In genomic region chr20:54044156-54044555, GRCh38 we compare ENCODE assay signal across 12 cellular contexts. TPM values are rescaled to one million over a fixed set of nuclear protein-coding genes. Genes with fewer than 3 reads are reported as not detected.
DNase-seq lines count a peak whose midpoint lies in the region; ATAC-seq and TF ChIP-seq lines count a peak whose summit lies in the region.
"Had no signal": no experiment of that assay in that cellular context is flagged by ENCODE, and none has a peak within 500 bp of the region (broad histone marks: within the 10 kb centered on the region; RNA-seq: fewer than 3 reads in every experiment).

No MANE protein-coding gene starts in this region.

- H3K27me3 ChIP-seq in Panc1 (ENCODE audit: control insufficient read depth, insufficient read depth, low read length): no peaks in the 10 kb centered on the region
- peaks cover 49% of the 10 kb centered on the region for H3K27me3 ChIP-seq in WERI-Rb-1 (ENCODE audit: insufficient read depth, low read depth, severe bottlenecking)

- peaks cover 7% of the 10 kb centered on the region; the same call in 1 of the 2 replicates for H3K27me3 Mint-ChIP-seq in HFFc6 (ENCODE audit: insufficient read depth)
- H3K27me3 Mint-ChIP-seq: IgD-negative memory B cell had no signal

- CTCF ChIA-PET in Panc1 (lab: Charles Lee): no interaction called here

- H3K27ac ChIP-seq in Panc1 (ENCODE audit: low read length): no peak overlapping the region
- no peak overlapping the region for H3K27ac ChIP-seq in WERI-Rb-1
- H3K27ac ChIP-seq: VCaP had no signal

- H3K36me3 ChIP-seq in Panc1 (ENCODE audit: control insufficient read depth, insufficient read depth, low read length): no peaks in the 10 kb centered on the region
- no peaks in the 10 kb centered on the region for H3K36me3 ChIP-seq in WERI-Rb-1

- DNase-seq in GM10266 (ENCODE audit: extremely low spot score): peak; percentile 16
- peak; percentile 74 for DNase-seq in HFFc6
- DNase-seq in Panc1 (ENCODE audit: low read depth, low spot score): no peak
- peak; percentile 70 for DNase-seq in iris pigment epithelial cell (ENCODE audit: low read depth)
- no peak for DNase-seq in WERI-Rb-1
- DNase-seq in HK-2 (ENCODE audit: unreplicated experiment): no peak
- DNase-seq: occipital lobe, substantia nigra had no signal

- no TSS peak for BruUV-seq in Panc1 (replicated peaks; lab: Mats Ljungman, UMichigan)

- H3K9me3 Mint-ChIP-seq in HFFc6: no peaks in the 10 kb centered on the region

- POLR2A ChIA-PET in Panc1 (lab: Charles Lee): no interaction called here

- TF ChIP-seq CTCF in GM10266 (IDR thresholded peaks at IDR 0.05; ENCODE audit: control insufficient read depth, insufficient read depth, low read depth, missing control alignments) (no peak), HFFc6 (IDR thresholded peaks at IDR 0.05) (no peak), Panc1 (IDR thresholded peaks at IDR 0.05) (no peak), WERI-Rb-1 (IDR thresholded peaks at IDR 0.05; ENCODE audit: low read depth, low read length) (no peak)

- in situ Hi-C loops in Panc1 (cut with HindIII; ENCODE audit: low pct_unique_long_range_greater_than_20kb, low sequenced_read_pairs): no loop called here

- H3K4me3 Mint-ChIP-seq in HFFc6: no peak overlapping the region
- H3K4me3 Mint-ChIP-seq: IgD-negative memory B cell had no signal

- ATAC-seq in Panc1: 0 out of 2 replicates have a peak, but pooled peaks have one; percentile 42
- no peak for ATAC-seq in HG03571 (IDR thresholded peaks at IDR 0.05; ENCODE audit: unreplicated experiment)
- ATAC-seq in SK-N-SH treated with all-trans-retinoic acid at 6 μM for 48 hours: no peak

- H3K4me1 Mint-ChIP-seq in HFFc6 (ENCODE audit: low read depth): peaks cover 16% of the 10 kb centered on the region

- no peak overlapping the region for H3K27ac Mint-ChIP-seq in HFFc6
- H3K27ac Mint-ChIP-seq: IgD-negative memory B cell had no signal

- no peaks in the 10 kb centered on the region for H3K4me1 ChIP-seq in Panc1 (ENCODE audit: control insufficient read depth, insufficient read depth, low read length)

- H3K9me3 ChIP-seq in Panc1 (ENCODE audit: control insufficient read depth, insufficient read depth, low read depth, low read length) (no peaks in the 10 kb centered on the region), WERI-Rb-1 (ENCODE audit: severe bottlenecking) (no peaks in the 10 kb centered on the region)

- no peak overlapping the region for H3K4me3 ChIP-seq in Panc1 (ENCODE audit: low read depth in 2 of 2, low read length in 2 of 2)
- no peak overlapping the region for H3K4me3 ChIP-seq in WERI-Rb-1 (ENCODE audit: low read depth, low read length)

- intact Hi-C loops in Panc1 (cut with micrococcal nuclease; ENCODE audit: unreplicated experiment): no loop called here

- no peaks in the 10 kb centered on the region for H3K36me3 Mint-ChIP-seq in HFFc6 (ENCODE audit: low read depth)

TF ChIP-seq in SK-N-SH treated with all-trans-retinoic acid at 6 μM for 48 hours, 23 proteins besides CTCF, POLR2A, EP300 and RAD21:
- TF ChIP-seq ISL1 (CRISPR knock-in tag; IDR thresholded peaks at IDR 0.05) (no peak), ZNF8 (CRISPR knock-in tag; IDR thresholded peaks at IDR 0.05) (no peak), CREB5 (CRISPR knock-in tag; IDR thresholded peaks at IDR 0.05; ENCODE audit: low read depth) (no peak), ZNF70 (CRISPR knock-in tag; IDR thresholded peaks at IDR 0.05) (no peak), GLIS3 (CRISPR knock-in tag; IDR thresholded peaks at IDR 0.05) (no peak), TOX (CRISPR knock-in tag; IDR thresholded peaks at IDR 0.05; ENCODE audit: borderline replicate concordance) (no peak), ZC3H10 (CRISPR knock-in tag; IDR thresholded peaks at IDR 0.05) (no peak), ZNF565 (CRISPR knock-in tag; conservative IDR thresholded peaks at IDR 0.05; ENCODE audit: low read depth) (no peak), SNAI2 (CRISPR knock-in tag; IDR thresholded peaks at IDR 0.05) (no peak), CSDC2 (CRISPR knock-in tag; IDR thresholded peaks at IDR 0.05) (no peak), ESRRG (CRISPR knock-in tag; IDR thresholded peaks at IDR 0.05) (no peak), TSHZ2 (CRISPR knock-in tag; IDR thresholded peaks at IDR 0.05) (no peak), TCF4 (CRISPR knock-in tag; IDR thresholded peaks at IDR 0.05; ENCODE audit: borderline replicate concordance) (no peak), OSR1 (CRISPR knock-in tag; IDR thresholded peaks at IDR 0.05) (no peak), ZFP30 (CRISPR knock-in tag; IDR thresholded peaks at IDR 0.05) (no peak), ARNTL (CRISPR knock-in tag; IDR thresholded peaks at IDR 0.05; ENCODE audit: borderline replicate concordance, low read depth) (no peak), CSRNP3 (CRISPR knock-in tag; IDR thresholded peaks at IDR 0.05) (no peak)

RNA-seq across cellular contexts. Expression of gene BCAS1, which starts 26.2 kb away (rescaled TPM):
- under 1 TPM in 1 of 6 experiments, not detected in 5; 0.07 TPM for total RNA-seq in HFFc6 (2021; fragmentation: NEBNext Ultra II Directional; extraction: Animal tissue kit (Norgen Biotek cat#: 25700))
- total RNA-seq in Panc1 (2021; ENCODE audit: unreplicated experiment): 3.1 TPM
- polyA plus RNA-seq in Panc1 (2012; ENCODE audit: insufficient read length): 4.0 TPM

Comparison
In these comparisons a context has a peak if more than half of its experiments do, and no peak if none do; other contexts are left out.
1. DNase-seq: peak in GM10266 (single experiment), HFFc6 (single experiment) and iris pigment epithelial cell (single experiment); none in Panc1 (single experiment), WERI-Rb-1 (single experiment) and HK-2 (single experiment).